8 cellular contexts compared by ENCODE assay signal in the genomic region with DNA sequence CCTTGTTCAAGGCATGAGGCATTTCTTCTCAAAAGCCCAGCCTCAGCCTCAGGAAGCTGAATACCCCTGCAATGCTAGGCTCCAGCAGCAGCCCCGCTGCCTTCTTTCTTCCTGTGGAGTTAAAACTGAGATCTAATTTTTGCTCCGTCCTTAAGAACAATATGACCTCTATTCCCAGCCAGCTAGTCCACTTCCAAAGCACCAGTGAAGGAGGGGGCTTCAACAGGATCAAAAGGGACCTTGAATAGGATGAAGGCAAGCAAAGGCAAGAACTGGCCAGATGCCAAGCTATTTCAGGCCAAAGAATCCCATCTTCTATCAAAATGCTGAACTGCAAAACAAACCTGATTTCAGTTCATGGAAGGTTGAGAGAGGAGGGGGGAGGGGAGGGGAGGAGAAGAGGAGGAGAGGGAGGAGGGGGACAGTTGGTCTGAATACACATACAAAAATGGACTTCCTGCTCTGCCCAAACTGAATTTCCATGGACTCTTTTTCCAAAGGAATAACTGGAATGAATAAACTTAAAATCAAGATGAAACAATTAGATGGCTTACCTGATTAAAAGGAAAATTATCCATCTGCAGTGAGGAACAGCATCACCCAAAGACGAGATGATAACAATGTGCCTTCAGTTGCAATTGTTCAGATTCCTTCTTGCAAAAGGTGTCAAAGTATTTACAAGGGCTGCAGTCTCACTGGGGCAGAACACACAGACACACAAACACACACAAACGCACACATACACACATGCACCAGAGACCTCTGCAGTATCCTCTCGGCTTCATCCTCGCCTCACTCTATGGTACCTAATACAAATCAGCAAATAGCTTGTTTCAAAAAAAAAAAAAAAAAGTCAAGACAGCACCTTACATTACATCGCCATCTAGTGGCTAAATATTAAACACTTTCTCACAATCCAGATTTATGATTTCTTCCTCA. TPM values are rescaled to one million over a fixed set of nuclear protein-coding genes. Genes with fewer than 3 reads are reported as not detected.
DNase-seq lines count a peak whose midpoint lies in the region; ATAC-seq and TF ChIP-seq lines count a peak whose summit lies in the region.

A gene (minus strand): TSS at position 804 of the 939 bp plus-strand sequence. CDS start 54,399 bp downstream, outside the sequence.

- H3K4me2 ChIP-seq in IMR-90 (ENCODE audit: low read depth, low read length) (peak within 1 kb of the TSS; percentile 49; the same call in 1 of the 2 replicates), OCI-LY3 (ENCODE audit: low read length) (peak within 1 kb of the TSS; percentile 68), mesendoderm (ENCODE audit: low read length) (peak within 1 kb of the TSS; percentile 30)

- H3K56ac ChIP-seq in IMR-90 (ENCODE audit: extremely low read depth, insufficient read depth, low read length) (no peak within 1 kb of the TSS), mesendoderm (ENCODE audit: low read length) (no peak within 1 kb of the TSS)

- H3K27me3 ChIP-seq in heart left ventricle: peaks cover 0 to 23% (median 0%) of the 10 kb centered on the region in 9 donors
- H3K27me3 ChIP-seq in IMR-90 (ENCODE audit: control insufficient read depth, insufficient read depth, low read length): peaks cover 8% of the 10 kb centered on the region
- peaks cover 17% of the 10 kb centered on the region for H3K27me3 ChIP-seq in OCI-LY3 (ENCODE audit: low read depth, low read length)
- no peaks in the 10 kb centered on the region for H3K27me3 ChIP-seq in mesendoderm (ENCODE audit: insufficient read depth, low read length, poor library complexity)

- H3K4me1 ChIP-seq in heart left ventricle: peaks cover 0 to 3% (median 0%) of the 10 kb centered on the region in 12 donors
- H3K4me1 ChIP-seq in IMR-90 (ENCODE audit: control insufficient read depth, insufficient read depth, low read length): no peaks in the 10 kb centered on the region
- peaks cover 10% of the 10 kb centered on the region for H3K4me1 ChIP-seq in OCI-LY3 (ENCODE audit: low read length)
- H3K4me1 ChIP-seq in mesendoderm (ENCODE audit: control insufficient read depth, low read depth, low read length): peaks cover 3% of the 10 kb centered on the region

- no peaks in the 10 kb centered on the region for H3K9me3 ChIP-seq in heart left ventricle
- H3K9me3 ChIP-seq in IMR-90 (ENCODE audit: control insufficient read depth, insufficient read depth, low read length): no peaks in the 10 kb centered on the region
- H3K9me3 ChIP-seq in OCI-LY3 (ENCODE audit: insufficient read depth, low read length): no peaks in the 10 kb centered on the region

- H4K20me1 ChIP-seq in IMR-90 (ENCODE audit: insufficient read depth, low read length): no peaks in the 10 kb centered on the region
- no peaks in the 10 kb centered on the region for H4K20me1 ChIP-seq in OCI-LY3 (ENCODE audit: insufficient read depth, low read length)

- H3K9me1 ChIP-seq in IMR-90 (ENCODE audit: insufficient read depth, low read length): no peaks in the 10 kb centered on the region

- no peak within 1 kb of the TSS for H2BK20ac ChIP-seq in IMR-90 (ENCODE audit: low read depth, low read length)

- CTCF ChIA-PET in IMR-90 (lab: Yijun Ruan, JAX): interaction anchor here (0.5 to 2.4 kb wide), 11 partner anchors 10 to 653 kb away, joined by 3 to 18 read pairs (median 3); a partner anchor contains a TSS

- no peak within 1 kb of the TSS for H2AK9ac ChIP-seq in IMR-90 (replicated peaks; ENCODE audit: low read depth, low read length, poor library complexity)

- H3K79me2 ChIP-seq in OCI-LY3 (ENCODE audit: low read length): no peaks in the 10 kb centered on the region
- no peaks in the 10 kb centered on the region for H3K79me2 ChIP-seq in mesendoderm (ENCODE audit: control insufficient read depth, insufficient read depth, low read length)

- no peak for ATAC-seq in heart left ventricle
- ATAC-seq in left ventricle myocardium superior: no peak
- ATAC-seq in IMR-90 (ENCODE audit: low read depth): peak; percentile 51
- ATAC-seq in HG03135 (IDR thresholded peaks at IDR 0.05; ENCODE audit: unreplicated experiment): no peak

- 19 to 24% (median 24%) methylated on average over 7 of the region's 7 CpGs for WGBS in heart left ventricle, 4 donors
- WGBS in IMR-90 (ENCODE audit: extremely low coverage in 2 of 2, insufficient read length in 1 of 2), 2 experiments: 33% methylated on average over 1 of the region's 7 CpGs; no CpG with 5 or more reads in 1 of the 2 experiments
- WGBS in mesendoderm (ENCODE audit: extremely low coverage, insufficient coverage, low lambda C conversion rate): no CpG with 5 or more reads among the region's 7 CpGs

- H3K14ac ChIP-seq in IMR-90 (replicated peaks; ENCODE audit: low read depth, low read length): no peak within 1 kb of the TSS

- H4K91ac ChIP-seq in IMR-90 (ENCODE audit: insufficient read depth, low read depth, low read length): no peak within 1 kb of the TSS

- H3K79me1 ChIP-seq in IMR-90 (ENCODE audit: low read depth in 1 of 2, low read length in 2 of 2) (no peaks in the 10 kb centered on the region), mesendoderm (ENCODE audit: low read length) (no peaks in the 10 kb centered on the region)

- no peak within 1 kb of the TSS for H2BK15ac ChIP-seq in IMR-90 (ENCODE audit: low read depth, low read length)
- H2BK15ac ChIP-seq in mesendoderm (replicated peaks; ENCODE audit: low read depth): no peak within 1 kb of the TSS

- BruUV-seq in IMR-90 (replicated peaks; lab: Mats Ljungman, UMichigan): no TSS peak

- H4K5ac ChIP-seq in IMR-90 (ENCODE audit: low read depth, low read length): no peak within 1 kb of the TSS
- H4K5ac ChIP-seq in mesendoderm (ENCODE audit: low read length): no peak within 1 kb of the TSS

- intact Hi-C loops in heart left ventricle (cut with DNase I): loop anchor here (2.0 to 10.0 kb wide), 7 partner anchors 70 to 1133 kb away; a partner anchor contains a TSS
- intact Hi-C loops in left ventricle myocardium superior (cut with micrococcal nuclease): no loop called here
- intact Hi-C loops in IMR-90 (cut with micrococcal nuclease): loop anchor here (1.0 to 5.0 kb wide), 3 partner anchors 70 to 290 kb away; no protein-coding TSS in a partner anchor

- no peak within 1 kb of the TSS for H4K8ac ChIP-seq in IMR-90 (ENCODE audit: low read depth in 2 of 2, low read length in 2 of 2)
- no peak within 1 kb of the TSS for H4K8ac ChIP-seq in mesendoderm (ENCODE audit: low read depth, low read length)

- dilution Hi-C loops in IMR-90 (cut with HindIII; ENCODE audit: low sequenced_read_pairs, unreplicated experiment): no loop called here

- TF ChIP-seq CTCF in heart left ventricle (IDR thresholded peaks at IDR 0.05) (peak; percentile 38 to 73 (median 64)), IMR-90 (conservative IDR thresholded peaks at IDR 0.05; ENCODE audit: low read depth, low read length) (peak; percentile 83), OCI-LY3 (IDR thresholded peaks at IDR 0.05; ENCODE audit: low read depth, low read length) (peak; percentile 69)

- POLR2A ChIA-PET in IMR-90 (lab: Charles Lee; ENCODE audit: unreplicated experiment): interaction anchor here (0.5 to 0.6 kb wide), 2 partner anchors 12 to 283 kb away, joined by 4 to 14 read pairs; no protein-coding TSS in a partner anchor

- no peaks in the 10 kb centered on the region for H3K36me3 ChIP-seq in heart left ventricle
- H3K36me3 ChIP-seq in IMR-90 (ENCODE audit: control insufficient read depth, insufficient read depth, low read length): no peaks in the 10 kb centered on the region
- H3K36me3 ChIP-seq in OCI-LY3 (replicated peaks; ENCODE audit: low read depth, low read length): no peaks in the 10 kb centered on the region
- no peaks in the 10 kb centered on the region for H3K36me3 ChIP-seq in mesendoderm (ENCODE audit: control insufficient read depth, insufficient read depth, low read length)

- H2AK5ac ChIP-seq in IMR-90 (ENCODE audit: low read depth, low read length) (no peak within 1 kb of the TSS), mesendoderm (ENCODE audit: low read length) (no peak within 1 kb of the TSS)

- in situ Hi-C loops in IMR-90 (cut with MboI; ENCODE audit: low sequenced_read_pairs): loop anchor here (25.0 kb wide), 1 partner anchor 740 kb away; no protein-coding TSS in a partner anchor

- TF ChIP-seq RAD21 in IMR-90 (IDR thresholded peaks at IDR 0.05; ENCODE audit: low read length): peak; percentile 82

- H3K18ac ChIP-seq in IMR-90 (ENCODE audit: low read depth, low read length) (no peak within 1 kb of the TSS), mesendoderm (ENCODE audit: low read length) (no peak within 1 kb of the TSS)

- H3K23ac ChIP-seq in IMR-90 (ENCODE audit: low read depth, low read length): no peak within 1 kb of the TSS
- no peak within 1 kb of the TSS for H3K23ac ChIP-seq in mesendoderm (ENCODE audit: low read length)

- H3K4ac ChIP-seq in IMR-90 (ENCODE audit: low read depth, low read length): no peak within 1 kb of the TSS
- H3K4ac ChIP-seq in mesendoderm (ENCODE audit: low read depth, low read length): no peak within 1 kb of the TSS

- DNase-seq in heart left ventricle: no peak
- DNase-seq in left ventricle myocardium superior: no peak
- peak; percentile 56 for DNase-seq in IMR-90
- DNase-seq in dermis microvascular lymphatic vessel endothelial cell (ENCODE audit: low read depth in 2 of 2): peak; percentile 24 to 55
- DNase-seq in mesendoderm: peak; percentile 50
- DNase-seq in stimulated activated CD4-positive, alpha-beta T cell treated with anti-CD3 and anti-CD28 coated beads, Interleukin-12 subunit alpha, Interleukin-12 subunit beta, amount 100 ng/mL, for 4 hours: no peak

- H3K4me3 ChIP-seq in heart left ventricle: no peak within 1 kb of the TSS
- no peak within 1 kb of the TSS for H3K4me3 ChIP-seq in IMR-90 (ENCODE audit: insufficient read depth, low read depth, low read length)
- H3K4me3 ChIP-seq in OCI-LY3 (ENCODE audit: low read length): peak within 1 kb of the TSS; percentile 45
- H3K4me3 ChIP-seq in mesendoderm (ENCODE audit: low read length): no peak within 1 kb of the TSS

- H3K9ac ChIP-seq in IMR-90 (ENCODE audit: low read depth, low read length): no peak within 1 kb of the TSS
- H3K9ac ChIP-seq in OCI-LY3 (ENCODE audit: low read length): no peak within 1 kb of the TSS
- no peak within 1 kb of the TSS for H3K9ac ChIP-seq in mesendoderm (ENCODE audit: low read length)

- TF ChIP-seq POLR2A in heart left ventricle (IDR thresholded peaks at IDR 0.05) (no peak), IMR-90 (IDR thresholded peaks at IDR 0.05; ENCODE audit: low read depth, low read length) (no peak)

- no peak within 1 kb of the TSS for H3K27ac ChIP-seq in heart left ventricle
- no peak within 1 kb of the TSS for H3K27ac ChIP-seq in IMR-90 (ENCODE audit: insufficient read depth, low read length)
- no peak within 1 kb of the TSS for H3K27ac ChIP-seq in OCI-LY3 (ENCODE audit: low read length)
- no peak within 1 kb of the TSS for H3K27ac ChIP-seq in mesendoderm (ENCODE audit: low read depth, low read length)

- H2BK120ac ChIP-seq in IMR-90 (ENCODE audit: low read depth, low read length) (no peak within 1 kb of the TSS), mesendoderm (ENCODE audit: low read depth, low read length) (no peak within 1 kb of the TSS)

- peak within 1 kb of the TSS; percentile 85 for H2AFZ ChIP-seq in IMR-90 (replicated peaks; ENCODE audit: low read length, poor library complexity)
- H2AFZ ChIP-seq in OCI-LY3 (ENCODE audit: low read depth, low read length): peak within 1 kb of the TSS; percentile 77; the same call in 1 of the 2 replicates

- H2BK5ac ChIP-seq in IMR-90 (ENCODE audit: low read depth, low read length, poor library complexity, severe bottlenecking) (no peak within 1 kb of the TSS), mesendoderm (ENCODE audit: low read length) (no peak within 1 kb of the TSS)

RNA-seq across cellular contexts. Expression of the gene that starts here (rescaled TPM):
- total RNA-seq in heart left ventricle (1 to 10 TPM in 1 of 9 donors, under 1 TPM in 6, not detected in 2; 0.05 to 1.3 (median 0.35) TPM), left ventricle myocardium superior (0.92 TPM), IMR-90 (2012; rRNA removed) (under 0.01 TPM in 2 replicates), dermis microvascular lymphatic vessel endothelial cell (under 0.01 TPM in 2 replicates)
- polyA plus RNA-seq in heart left ventricle (under 1 TPM in 1 of 2 donors, not detected in 1; 0.27 TPM), IMR-90 (2012; rRNA removed) (not detected in 2 replicates)
- polyA plus RNA-seq in IMR-90 (2012; cell fraction: cytosol; rRNA removed): not detected in 2 replicates
- polyA plus RNA-seq in IMR-90 (2012; cell fraction: nucleus; rRNA removed; ENCODE audit: low replicate concordance): 0.01 and 0.10 TPM in 2 replicates
- polyA plus RNA-seq in mesendoderm (2013, experiment 1 of 2): 0.27 TPM
- 0.32 TPM for polyA plus RNA-seq in mesendoderm (2013, experiment 2 of 2)

Comparison
In these comparisons a context has a peak if more than half of its experiments do, and no peak if none do; other contexts are left out.
1. Peak in DNase-seq, ATAC-seq and H3K4me2 ChIP-seq in IMR-90; RNA of the gene not detected or under 1 TPM.
2. Peak in DNase-seq in dermis microvascular lymphatic vessel endothelial cell; RNA of the gene not detected or under 1 TPM.